33 cellular contexts compared by ENCODE assay signal in the genomic region with DNA sequence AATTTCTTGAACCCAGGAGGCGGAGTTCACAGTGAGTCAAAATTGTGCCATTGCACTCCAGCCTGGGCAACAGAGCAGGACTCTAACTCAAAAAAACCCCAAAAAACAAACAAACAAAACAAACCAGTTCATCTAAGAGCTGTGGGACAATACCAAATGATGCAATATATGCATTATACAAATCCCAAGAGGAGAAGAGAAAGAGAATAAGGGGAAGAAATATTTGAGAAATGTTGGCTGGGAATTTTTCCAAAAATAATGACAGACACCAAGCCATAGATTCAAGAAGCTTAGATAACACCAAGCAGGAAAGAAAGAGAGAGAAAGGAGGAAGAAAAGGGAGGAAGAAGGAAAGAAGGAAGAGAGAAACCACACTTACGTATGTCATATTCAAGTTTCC.
"Had no signal": no experiment of that assay in that cellular context is flagged by ENCODE, and none has a peak within 500 bp of the region (broad histone marks: within the 10 kb centered on the region; RNA-seq: fewer than 3 reads in every experiment).

No MANE protein-coding gene starts in this region.

- DNase-seq: activated B cell treated with CpG ODN at 0.5 μM for 24 hours; activated CD4-positive, alpha-beta T cell treated with anti-CD3 and anti-CD28 coated beads for 48 hours; activated CD4-positive, alpha-beta T cell treated with anti-CD3 and anti-CD28 coated beads, Interleukin-2, amount 50 U/mL, for 1 hour; activated CD4-positive, alpha-beta T cell treated with anti-CD3 and anti-CD28 coated beads, Interleukin-2, amount 50 U/mL, for 48 hours; activated CD8-positive, alpha-beta memory T cell treated with anti-CD3 and anti-CD28 coated beads, Interleukin-2, amount 50 U/mL, for 48 hours; activated CD8-positive, alpha-beta T cell treated with anti-CD3 and anti-CD28 coated beads for 36 hours; activated gamma-delta T cell; activated naive CD4-positive, alpha-beta T cell; activated naive CD4-positive, alpha-beta T cell treated with anti-CD3 and anti-CD28 coated beads, Interleukin-2, amount 10 ng/mL, durations not matched to agents 7 days and 5 days; activated naive CD8-positive, alpha-beta T cell treated with anti-CD3 and anti-CD28 coated beads, Interleukin-2, amount 10 ng/mL, durations not matched to agents 7 days and 5 days; activated T-cell treated with anti-CD3 and anti-CD28 coated beads for 4 hours; activated T-cell treated with anti-CD3 and anti-CD28 coated beads, Interleukin-2, amount 50 U/mL, for 24 hours; activated T-cell treated with anti-CD3 and anti-CD28 coated beads, Interleukin-2, amount 50 U/mL, for 72 hours; dorsolateral prefrontal cortex; effector memory CD4-positive, alpha-beta T cell; endodermal cell; foreskin melanocyte; heart right ventricle; T-helper 1 cell; T-helper 17 cell; T1000; WERI-Rb-1 had no signal

- H3K36me3 ChIP-seq: ascending aorta, breast epithelium, gastroesophageal sphincter, heart right ventricle, WERI-Rb-1 had no signal

- H3K4me3 ChIP-seq: ascending aorta, breast epithelium, coronary artery, dorsolateral prefrontal cortex, gastroesophageal sphincter, heart right ventricle had no signal

- H3K27ac ChIP-seq: ascending aorta, breast epithelium, coronary artery, dorsolateral prefrontal cortex, gastroesophageal sphincter, heart right ventricle, WERI-Rb-1 had no signal

- H3K4me1 Mint-ChIP-seq: brain, endodermal cell had no signal

- ATAC-seq: activated CD4-positive, CD25-positive, alpha-beta regulatory T cell treated with anti-CD3 and anti-CD28 coated beads, Interleukin-2, amount 50 U/mL, for 24 hours; activated CD8-positive, alpha-beta T cell treated with anti-CD3 and anti-CD28 coated beads for 36 hours; activated naive CD4-positive, alpha-beta T cell treated with anti-CD3 and anti-CD28 coated beads, Interleukin-2, amount 50 U/mL, for 72 hours; activated T-cell treated with anti-CD3 and anti-CD28 coated beads, Interleukin-2, amount 50 U/mL, for 72 hours; esophagus mucosa; gastroesophageal sphincter; heart right ventricle; T-helper 17 cell had no signal

- H3K4me3 Mint-ChIP-seq: activated B cell treated with CpG ODN at 0.5 μM for 24 hours; activated CD8-positive, alpha-beta T cell treated with anti-CD3 and anti-CD28 coated beads for 36 hours; activated naive CD4-positive, alpha-beta T cell treated with anti-CD3 and anti-CD28 coated beads, Interleukin-2, amount 10 ng/mL, durations not matched to agents 7 days and 5 days; activated naive CD8-positive, alpha-beta T cell treated with anti-CD3 and anti-CD28 coated beads, Interleukin-2, amount 10 ng/mL, durations not matched to agents 7 days and 5 days; activated T-cell treated with anti-CD3 and anti-CD28 coated beads, Interleukin-2, amount 50 U/mL, for 24 hours; activated T-cell treated with anti-CD3 and anti-CD28 coated beads, Interleukin-2, amount 50 U/mL, for 72 hours; brain; central memory CD8-positive, alpha-beta T cell; dendritic cell treated with granulocyte-macrophage colony-stimulating factor and Interleukin-4, amounts not matched to agents 40 ng/mL and 50 ng/mL, for 4 days; endodermal cell; T-helper 17 cell; T-helper 2 cell treated with Interferon-gamma antibody and Interleukin-4, amounts not matched to agents 5 μg/mL and 100 μg/mL, for 36 hours had no signal

- H3K27me3 Mint-ChIP-seq: activated CD8-positive, alpha-beta T cell treated with anti-CD3 and anti-CD28 coated beads for 36 hours; activated T-cell treated with anti-CD3 and anti-CD28 coated beads, Interleukin-2, amount 50 U/mL, for 24 hours; central memory CD8-positive, alpha-beta T cell; dendritic cell treated with granulocyte-macrophage colony-stimulating factor and Interleukin-4, amounts not matched to agents 40 ng/mL and 50 ng/mL, for 4 days; T-helper 17 cell had no signal

- H3K4me1 ChIP-seq: ascending aorta, breast epithelium, gastroesophageal sphincter had no signal

- H3K27me3 ChIP-seq: ascending aorta, breast epithelium, dorsolateral prefrontal cortex, gastroesophageal sphincter, heart right ventricle had no signal

- H3K27ac Mint-ChIP-seq: activated B cell treated with CpG ODN at 0.5 μM for 24 hours; activated CD8-positive, alpha-beta T cell treated with anti-CD3 and anti-CD28 coated beads for 36 hours; activated naive CD4-positive, alpha-beta T cell treated with anti-CD3 and anti-CD28 coated beads, Interleukin-2, amount 50 U/mL, for 72 hours; activated naive CD8-positive, alpha-beta T cell treated with anti-CD3 and anti-CD28 coated beads, Interleukin-2, amount 10 ng/mL, durations not matched to agents 7 days and 5 days; activated T-cell treated with anti-CD3 and anti-CD28 coated beads, Interleukin-2, amount 50 U/mL, for 24 hours; activated T-cell treated with anti-CD3 and anti-CD28 coated beads, Interleukin-2, amount 50 U/mL, for 72 hours; brain; dendritic cell treated with granulocyte-macrophage colony-stimulating factor and Interleukin-4, amounts not matched to agents 40 ng/mL and 50 ng/mL, for 4 days; endodermal cell; T-helper 17 cell; T-helper 2 cell treated with Interferon-gamma antibody and Interleukin-4, amounts not matched to agents 5 μg/mL and 100 μg/mL, for 36 hours had no signal
